8 cellular contexts compared by ENCODE assay signal in genomic region chr13:50123002-50123401, GRCh38.
DNase-seq lines count a peak whose midpoint lies in the region; ATAC-seq and TF ChIP-seq lines count a peak whose summit lies in the region.

No MANE protein-coding gene starts in this region.

- TF ChIP-seq CTCF in SK-N-SH (IDR thresholded peaks at IDR 0.05) (no peak), WTC11 (IDR thresholded peaks at IDR 0.05) (no peak)

- DNase-seq in SK-N-SH = no peak
- DNase-seq in WTC11 (ENCODE audit: low spot score) = no peak
- DNase-seq in stimulated activated naive B cell treated with anti-CD40 and anti-IgM and Interleukin-4, amounts not matched to agents 10 μg/mL and 1 μg/mL and 100 μg/mL, for 72 hours = no peak
- DNase-seq in hippocampal formation (lab: John Stamatoyannopoulos, UW) = no peak

- CTCF ChIA-PET in SK-N-SH (lab: Yijun Ruan, JAX) = interaction anchor here (1.4 kb wide), 1 partner anchor 43 kb away, joined by 3 read pairs; no protein-coding TSS in a partner anchor
- CTCF ChIA-PET in WTC11 (lab: Charles Lee) = interaction anchor here (1.2 to 6.3 kb wide), 4 partner anchors 41 to 187 kb away, joined by 5 to 49 read pairs (median 10); partner anchors contain the start of genes SPRYD7 and TRIM13

- H3K27me3 ChIP-seq in SK-N-SH (ENCODE audit: insufficient read depth) (no peaks in the 10 kb centered on the region), iPS-15b (ENCODE audit: control insufficient read depth, insufficient read depth, low read length) (peaks cover 68% of the 10 kb centered on the region)

- H3F3A ChIP-seq in SK-N-SH (replicated peaks; ENCODE audit: insufficient read depth) = peaks cover 13% of the 10 kb centered on the region

- peaks cover 0 to 3% of the 10 kb centered on the region in 2 experiments for H3K36me3 ChIP-seq in SK-N-SH (replicated peaks in 1 of 2; ENCODE audit: control insufficient read depth in 1 of 2, insufficient read depth in 2 of 2, low read length in 1 of 2)
- H3K36me3 ChIP-seq in iPS-15b (ENCODE audit: control insufficient read depth, insufficient read depth, low read length) = no peaks in the 10 kb centered on the region

- no peaks in the 10 kb centered on the region for H3K36me3 Mint-ChIP-seq in WTC11
- peaks cover 15 to 24% of the 10 kb centered on the region in 2 donors for H3K36me3 Mint-ChIP-seq in stimulated activated naive B cell treated with anti-CD40 and anti-IgM and Interleukin-4, amounts not matched to agents 10 μg/mL and 1 μg/mL and 100 μg/mL, for 72 hours

- TF ChIP-seq RAD21 in SK-N-SH (IDR thresholded peaks at IDR 0.05; ENCODE audit: low read length) = no peak

- no peaks in the 10 kb centered on the region for H3K9me2 ChIP-seq in SK-N-SH

- H3K9me3 ChIP-seq in SK-N-SH (no peaks in the 10 kb centered on the region), iPS-15b (ENCODE audit: control insufficient read depth, insufficient read depth, low read length) (no peaks in the 10 kb centered on the region)

- H3K4me1 Mint-ChIP-seq in WTC11 = peaks cover 42% of the 10 kb centered on the region
- H3K4me1 Mint-ChIP-seq in stimulated activated naive B cell treated with anti-CD40 and anti-IgM and Interleukin-4, amounts not matched to agents 10 μg/mL and 1 μg/mL and 100 μg/mL, for 72 hours = peaks cover 40 to 61% of the 10 kb centered on the region in 2 donors

- H3K27me3 Mint-ChIP-seq in WTC11 (ENCODE audit: low read depth) = peaks cover 70% of the 10 kb centered on the region
- no peaks in the 10 kb centered on the region for H3K27me3 Mint-ChIP-seq in stimulated activated naive B cell treated with anti-CD40 and anti-IgM and Interleukin-4, amounts not matched to agents 10 μg/mL and 1 μg/mL and 100 μg/mL, for 72 hours

- H3K9me3 Mint-ChIP-seq in WTC11 = no peaks in the 10 kb centered on the region
- H3K9me3 Mint-ChIP-seq in stimulated activated naive B cell treated with anti-CD40 and anti-IgM and Interleukin-4, amounts not matched to agents 10 μg/mL and 1 μg/mL and 100 μg/mL, for 72 hours = peaks cover 0 to 2% of the 10 kb centered on the region in 2 donors

- H3K79me2 ChIP-seq in SK-N-SH (ENCODE audit: insufficient read depth) = peaks cover 39% of the 10 kb centered on the region

- WGBS in SK-N-SH (ENCODE audit: low lambda C conversion rate) = 92% methylated on average over 3 of the region's 3 CpGs

- H3K4me3 Mint-ChIP-seq in WTC11 = peak overlapping the region; percentile 78
- H3K4me3 Mint-ChIP-seq in stimulated activated naive B cell treated with anti-CD40 and anti-IgM and Interleukin-4, amounts not matched to agents 10 μg/mL and 1 μg/mL and 100 μg/mL, for 72 hours = peak overlapping the region; percentile 92 to 95

- H4K20me1 ChIP-seq in SK-N-SH (ENCODE audit: insufficient read depth) = no peaks in the 10 kb centered on the region

- ATAC-seq in SK-N-SH treated with all-trans-retinoic acid at 6 μM for 48 hours (no peak), WTC11 (no peak), HG03457 (IDR thresholded peaks at IDR 0.05; ENCODE audit: unreplicated experiment) (no peak), GM19035 (IDR thresholded peaks at IDR 0.05; ENCODE audit: unreplicated experiment) (no peak)
- no peak for ATAC-seq in stimulated activated naive B cell treated with anti-CD40 and anti-IgM and Interleukin-4, amounts not matched to agents 10 μg/mL and 1 μg/mL and 100 μg/mL, for 72 hours (replicated peaks)

- H3K9ac ChIP-seq in SK-N-SH = peak overlapping the region; percentile 80
- H3K9ac ChIP-seq in iPS-15b (ENCODE audit: low read depth, low read length) = no peak overlapping the region

- peak overlapping the region; percentile 79 for H3K4me2 ChIP-seq in SK-N-SH

- H3K4me3 ChIP-seq in SK-N-SH (ENCODE audit: low read depth in 2 of 2, low read length in 1 of 2) = peak overlapping the region; percentile 81 to 90; a peak in 3 of 4 replicates
- H3K4me3 ChIP-seq in iPS-15b (ENCODE audit: low read depth, low read length) = peak overlapping the region; percentile 76

- TF ChIP-seq EP300 in SK-N-SH (IDR thresholded peaks at IDR 0.05; ENCODE audit: borderline replicate concordance in 1 of 2, low read depth in 1 of 2, low read length in 1 of 2) = no peak

- peak overlapping the region; percentile 96 for H3K27ac ChIP-seq in SK-N-SH (ENCODE audit: low read depth in 2 of 2, low read length in 1 of 2)

- H3K4me1 ChIP-seq in SK-N-SH (ENCODE audit: control insufficient read depth in 1 of 2, insufficient read depth in 2 of 2, low read depth in 1 of 2, low read length in 1 of 2) = peaks cover 11 to 14% of the 10 kb centered on the region in 2 experiments; a peak in 3 of 4 replicates
- peaks cover 15% of the 10 kb centered on the region for H3K4me1 ChIP-seq in iPS-15b (ENCODE audit: control insufficient read depth, insufficient read depth, low read length)

- no peak overlapping the region for H2AFZ ChIP-seq in SK-N-SH (ENCODE audit: low read depth)

- POLR2A ChIA-PET in SK-N-SH (lab: Yijun Ruan, JAX) (no interaction called here), WTC11 (lab: Charles Lee) (interaction anchor here (0.9 to 3.6 kb wide), 3 partner anchors 12 to 41 kb away, joined by 3 to 19 read pairs (median 3); no protein-coding TSS in a partner anchor)

- no peak overlapping the region for H3K27ac Mint-ChIP-seq in WTC11
- H3K27ac Mint-ChIP-seq in stimulated activated naive B cell treated with anti-CD40 and anti-IgM and Interleukin-4, amounts not matched to agents 10 μg/mL and 1 μg/mL and 100 μg/mL, for 72 hours = peak overlapping the region; percentile 94

TF ChIP-seq in SK-N-SH, 30 proteins besides CTCF, POLR2A, EP300 and RAD21:
- no peak for TF ChIP-seq MXI1 (IDR thresholded peaks at IDR 0.05; ENCODE audit: low read depth, low read length)
- TF ChIP-seq JUND (IDR thresholded peaks at IDR 0.05) = no peak
- TF ChIP-seq ELF1 (IDR thresholded peaks at IDR 0.05) = no peak

TF ChIP-seq in SK-N-SH treated with all-trans-retinoic acid at 6 μM for 48 hours, 23 proteins besides CTCF, POLR2A, EP300 and RAD21:
- TF ChIP-seq PPARA (CRISPR knock-in tag; IDR thresholded peaks at IDR 0.05; ENCODE audit: borderline replicate concordance) (no peak), GLIS3 (CRISPR knock-in tag; IDR thresholded peaks at IDR 0.05) (no peak), ESRRG (CRISPR knock-in tag; IDR thresholded peaks at IDR 0.05) (no peak), RARB (CRISPR knock-in tag; IDR thresholded peaks at IDR 0.05) (no peak), ARNTL (CRISPR knock-in tag; IDR thresholded peaks at IDR 0.05; ENCODE audit: borderline replicate concordance, low read depth) (no peak), POU6F1 (CRISPR knock-in tag; IDR thresholded peaks at IDR 0.05; ENCODE audit: borderline replicate concordance, low read depth) (no peak), SNAI2 (CRISPR knock-in tag; IDR thresholded peaks at IDR 0.05) (no peak), ZFP3 (CRISPR knock-in tag; IDR thresholded peaks at IDR 0.05) (no peak)

TF ChIP-seq in WTC11, 78 proteins besides CTCF, POLR2A, EP300 and RAD21:
- no peak for TF ChIP-seq GRHL2 (CRISPR knock-in tag; IDR thresholded peaks at IDR 0.05; ENCODE audit: insufficient replicate concordance, severe bottlenecking)
- no peak for TF ChIP-seq ATF1 (CRISPR knock-in tag; IDR thresholded peaks at IDR 0.05)
- no peak for TF ChIP-seq MAX (CRISPR knock-in tag; IDR thresholded peaks at IDR 0.05)
- TF ChIP-seq E2F5 (CRISPR knock-in tag; IDR thresholded peaks at IDR 0.05) = no peak
- no peak for TF ChIP-seq FOXK1 (CRISPR knock-in tag; IDR thresholded peaks at IDR 0.05)
- TF ChIP-seq MLX (CRISPR knock-in tag; IDR thresholded peaks at IDR 0.05) = no peak
- no peak for TF ChIP-seq NR1H2 (CRISPR knock-in tag; IDR thresholded peaks at IDR 0.05)
